ENCODE assay signal across 27 cellular contexts in genomic region chr5:172923539-172923938, GRCh38.
"Had no signal": no experiment of that assay in that cellular context is flagged by ENCODE, and none has a peak within 500 bp of the region (broad histone marks: within the 10 kb centered on the region; RNA-seq: fewer than 3 reads in every experiment).

No MANE protein-coding gene starts in this region.

- H3K4me1 ChIP-seq: neural progenitor cell, parathyroid adenoma, thyroid gland had no signal

- H3K4me2 ChIP-seq: neural progenitor cell, smooth muscle cell had no signal

- H3K27ac ChIP-seq: dorsolateral prefrontal cortex, gastrocnemius medialis, neural progenitor cell, parathyroid adenoma, thyroid gland, vagina had no signal

- H3K9me3 Mint-ChIP-seq: mesothelial cell of epicardium; naive B cell; natural killer cell treated with Interleukin-12 subunit alpha and Interleukin-12 subunit beta and Interleukin-15 and Interleukin-18, amount 100 ng/mL, for 72 hours; neural progenitor cell had no signal

- H3K4me3 ChIP-seq: dorsolateral prefrontal cortex, gastrocnemius medialis, lung, mucosa of descending colon, neural progenitor cell, smooth muscle cell, stomach, thyroid gland, vagina had no signal

- H3K9me3 ChIP-seq: gastrocnemius medialis, mucosa of descending colon, stomach, thyroid gland, vagina had no signal

- DNase-seq: dorsolateral prefrontal cortex; effector CD4-positive, alpha-beta T cell; foreskin fibroblast; gastrocnemius medialis; head of caudate nucleus; left ventricle myocardium superior; mesenchymal stem cell; mucosa of descending colon; naive B cell; stimulated activated CD4-positive, alpha-beta T cell treated with anti-CD3 and anti-CD28 coated beads, Interleukin-12 subunit alpha, Interleukin-12 subunit beta, amount 100 ng/mL, for 4 hours; stimulated activated CD4-positive, alpha-beta T cell treated with anti-CD3 and anti-CD28 coated beads, Interleukin-1b, Interleukin-23, amount 100 ng/mL, for 48 hours; stimulated activated CD4-positive, alpha-beta T cell treated with anti-CD3 and anti-CD28 coated beads, Interleukin-4, amount 100 ng/mL, for 1 hour; stimulated activated CD8-positive, alpha-beta memory T cell treated with anti-CD3 and anti-CD28 coated beads, Interleukin-4, amount 100 ng/mL, for 48 hours; stimulated activated naive CD4-positive, alpha-beta T cell treated with Interleukin-2 at 50 U/mL for 16 hours; stomach; thyroid gland; trophoblast cell had no signal

- H3K27me3 Mint-ChIP-seq: naive B cell; natural killer cell treated with Interleukin-12 subunit alpha and Interleukin-12 subunit beta and Interleukin-15 and Interleukin-18, amount 100 ng/mL, for 72 hours; progenitor cell of endocrine pancreas had no signal

- H3K79me2 ChIP-seq: parathyroid adenoma had no signal

- H3K9ac ChIP-seq: neural progenitor cell, parathyroid adenoma had no signal

- FAIRE-seq: keratinocyte had no signal

- H2AFZ ChIP-seq: neural progenitor cell, parathyroid adenoma had no signal

- ATAC-seq: gastrocnemius medialis, left ventricle myocardium superior, mucosa of descending colon, sciatic nerve had no signal

- H3K4me3 Mint-ChIP-seq: mesothelial cell of epicardium; naive B cell; natural killer cell treated with Interleukin-12 subunit alpha and Interleukin-12 subunit beta and Interleukin-15 and Interleukin-18, amount 100 ng/mL, for 72 hours; neural progenitor cell had no signal

- H3K36me3 ChIP-seq: neural progenitor cell had no signal

- H3K27me3 ChIP-seq: dorsolateral prefrontal cortex, gastrocnemius medialis, neural progenitor cell, stomach, thyroid gland, vagina had no signal

- H3K27ac Mint-ChIP-seq: mesothelial cell of epicardium; natural killer cell treated with Interleukin-12 subunit alpha and Interleukin-12 subunit beta and Interleukin-15 and Interleukin-18, amount 100 ng/mL, for 72 hours; neural progenitor cell; progenitor cell of endocrine pancreas had no signal

- H3K36me3 Mint-ChIP-seq: natural killer cell treated with Interleukin-12 subunit alpha and Interleukin-12 subunit beta and Interleukin-15 and Interleukin-18, amount 100 ng/mL, for 72 hours had no signal
